15 cellular contexts compared by ENCODE assay signal in genomic region chr9:126614088-126614454, GRCh38. TPM values are rescaled to one million over a fixed set of nuclear protein-coding genes. Genes with fewer than 3 reads are reported as not detected.
DNase-seq lines count a peak whose midpoint lies in the region; ATAC-seq, FAIRE-seq and TF ChIP-seq lines count a peak whose summit lies in the region.
"Had no signal": no experiment of that assay in that cellular context is flagged by ENCODE, and none has a peak within 500 bp of the region (broad histone marks: within the 10 kb centered on the region; RNA-seq: fewer than 3 reads in every experiment).

No MANE protein-coding gene starts in this region.

- TF ChIP-seq EP300 in A549 (IDR thresholded peaks at IDR 0.05): no peak

- TF ChIP-seq POLR2A in A549 (IDR thresholded peaks at IDR 0.05; ENCODE audit: low read length): no peak

- H3K9me3 ChIP-seq in A549: no peaks in the 10 kb centered on the region

- peaks cover 89% of the 10 kb centered on the region for H3K27me3 Mint-ChIP-seq in mesothelial cell of epicardium (ENCODE audit: low read depth)

- H3K27ac Mint-ChIP-seq in mesothelial cell of epicardium: no peak overlapping the region
- H3K27ac Mint-ChIP-seq: CD4-positive, CD25-positive, alpha-beta regulatory T cell; natural killer cell treated with Interleukin-12 subunit alpha and Interleukin-12 subunit beta and Interleukin-15 and Interleukin-18, amount 100 ng/mL, for 72 hours had no signal

- ATAC-seq in A549 (no peak), HG02763 (IDR thresholded peaks at IDR 0.05; ENCODE audit: unreplicated experiment) (no peak), HG03175 (IDR thresholded peaks at IDR 0.05; ENCODE audit: unreplicated experiment) (no peak)
- ATAC-seq: left colon; natural killer cell treated with Interleukin-12 subunit alpha and Interleukin-12 subunit beta and Interleukin-15 and Interleukin-18, amount 100 ng/mL, for 72 hours had no signal

- no peak for TF ChIP-seq RAD21 in A549 (conservative IDR thresholded peaks at IDR 0.05 in 1 of 2, IDR thresholded peaks at IDR 0.05 in 1 of 2)

- WGBS in A549 (ENCODE audit: missing lambda C conversion rate): no CpG with 5 or more reads among the region's 64 CpGs

- H3K4me1 ChIP-seq in A549: peaks cover 17% of the 10 kb centered on the region

- no peak for TF ChIP-seq CTCF in A549 (IDR thresholded peaks at IDR 0.05)
- no peak for TF ChIP-seq CTCF in mesothelial cell of epicardium (IDR thresholded peaks at IDR 0.05; ENCODE audit: unreplicated experiment)

- H3K4me3 ChIP-seq in A549: peak overlapping the region; percentile 79

- POLR2A ChIA-PET in A549 (lab: Yijun Ruan, JAX): no interaction called here

- H3K4me3 Mint-ChIP-seq in mesothelial cell of epicardium: no peak overlapping the region

- no peak for FAIRE-seq in A549 (lab: Jason Lieb, UNC)
- FAIRE-seq: frontal cortex had no signal

- H3K36me3 Mint-ChIP-seq in mesothelial cell of epicardium: no peaks in the 10 kb centered on the region
- H3K36me3 Mint-ChIP-seq: CD4-positive, CD25-positive, alpha-beta regulatory T cell had no signal

- CTCF ChIA-PET in A549 (lab: Yijun Ruan, JAX): interaction anchor here (0.9 to 1.5 kb wide), 2 partner anchors 12 to 76 kb away, joined by 3 to 4 read pairs; no protein-coding TSS in a partner anchor

- DNase-seq in A549 (ENCODE audit: low read depth in 1 of 2, low spot score in 1 of 2) (peak in 1 of 2 experiments; percentile 40), COR-L47 (lab: John Stamatoyannopoulos, UW) (peak; percentile 35), NCI-H69 (lab: John Stamatoyannopoulos, UW) (peak; percentile 67), hepatic stellate cell (ENCODE audit: low spot score) (peak; percentile 6), RKO (ENCODE audit: low spot score) (no peak), mesothelial cell of epicardium (ENCODE audit: low spot score in 2 of 2, unreplicated experiment in 2 of 2) (no peak)
- DNase-seq: activated T-cell treated with anti-CD3 and anti-CD28 coated beads, Interleukin-2, amount 50 U/mL, for 1 hour had no signal

- H3K9me3 Mint-ChIP-seq in mesothelial cell of epicardium: no peaks in the 10 kb centered on the region
- H3K9me3 Mint-ChIP-seq: CD4-positive, CD25-positive, alpha-beta regulatory T cell; natural killer cell treated with Interleukin-12 subunit alpha and Interleukin-12 subunit beta and Interleukin-15 and Interleukin-18, amount 100 ng/mL, for 72 hours had no signal

- peak overlapping the region; percentile 66 to 83 for H3K27ac ChIP-seq in A549

- peak overlapping the region; percentile 97 for H3K4me2 ChIP-seq in A549

- peaks cover 35% of the 10 kb centered on the region for H3K4me1 Mint-ChIP-seq in mesothelial cell of epicardium

TF ChIP-seq in A549, 52 proteins besides CTCF, POLR2A, EP300 and RAD21:
- no peak for TF ChIP-seq E2F6 (IDR thresholded peaks at IDR 0.05; ENCODE audit: borderline replicate concordance, low read depth)
- no peak for TF ChIP-seq JUNB (IDR thresholded peaks at IDR 0.05)

RNA-seq across cellular contexts. Expression of gene LMX1B, which starts 0.3 kb away (rescaled TPM):
- polyA plus RNA-seq in A549 (2011; rRNA removed): 0.41 and 0.48 TPM in 2 replicates
- polyA plus RNA-seq in A549 (2012; cell fraction: cytosol; rRNA removed): 0.99 and 1.5 TPM in 2 replicates
- 1.2 and 1.5 TPM in 2 replicates for polyA plus RNA-seq in A549 (2012; cell fraction: nucleus; rRNA removed)
- 0.56 to 0.98 TPM (median 0.57 TPM) in 3 replicates for polyA plus RNA-seq in A549 (2017; fragmentation: RNase III; extraction: RNeasy Plus Mini Kit Qiagen cat#74134 plus additional on column Dnase treatment)
- polyA minus RNA-seq in A549 (2011; rRNA and poly(A)+ RNA removed): 0.37 and 0.49 TPM in 2 replicates
- 0.09 TPM in 1 of 3 replicates, not detected in the others for total RNA-seq in mesothelial cell of epicardium
- total RNA-seq: CD4-positive, CD25-positive, alpha-beta regulatory T cell; natural killer cell treated with Interleukin-12 subunit alpha and Interleukin-12 subunit beta and Interleukin-15 and Interleukin-18, amount 100 ng/mL, for 72 hours; temporal lobe had no signal
- polyA plus RNA-seq: aorta; CD4-positive, CD25-positive, alpha-beta regulatory T cell had no signal

Comparison
In these comparisons a context has a peak if more than half of its experiments do, and no peak if none do; other contexts are left out.
1. DNase-seq: peak in COR-L47 (single experiment), NCI-H69 (single experiment) and hepatic stellate cell (single experiment); none in RKO (single experiment) and mesothelial cell of epicardium (0 of 2).